Comparison of ENCODE assay signal across 10 cellular contexts in the genomic region with DNA sequence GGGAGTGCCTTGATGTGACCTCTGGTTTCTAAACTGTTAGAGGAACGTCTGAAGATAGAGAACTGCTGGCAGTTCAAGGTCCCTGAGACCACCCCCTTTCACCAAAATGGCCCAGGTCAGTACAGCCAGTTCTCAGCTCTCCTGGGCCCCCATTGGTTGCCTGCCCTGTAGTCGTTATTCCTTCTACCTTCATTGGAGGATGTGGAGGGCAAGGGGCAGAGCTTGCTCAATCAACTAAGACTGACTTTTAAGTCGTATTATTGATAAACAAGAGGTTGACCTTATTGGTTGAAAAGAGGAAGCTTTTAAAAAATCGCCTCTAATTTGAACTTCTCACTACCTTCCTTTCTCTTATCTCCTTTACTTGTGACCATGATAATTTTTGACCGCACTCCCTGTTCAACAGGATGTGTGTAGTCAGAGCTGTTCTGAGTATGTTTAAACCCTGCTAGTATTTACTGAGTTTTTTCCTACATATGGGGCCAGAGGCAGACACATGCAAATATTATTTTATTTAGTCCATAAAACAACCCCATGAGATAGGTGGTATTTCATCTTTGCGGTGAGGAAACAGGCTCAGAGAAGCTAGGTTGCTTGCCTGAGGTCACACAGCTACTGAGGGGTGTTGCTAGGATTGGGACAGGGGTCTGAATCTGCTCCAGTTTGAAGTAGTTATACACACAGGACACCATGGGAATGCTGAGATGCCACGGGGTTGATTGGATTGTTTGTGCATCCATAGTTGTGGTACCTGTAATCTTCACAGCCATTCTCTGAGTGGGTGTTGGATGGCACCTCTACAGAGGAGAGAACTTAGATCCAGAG. TPM values are rescaled to one million over a fixed set of nuclear protein-coding genes. Genes with fewer than 3 reads are reported as not detected.
DNase-seq lines count a peak whose midpoint lies in the region; ATAC-seq and TF ChIP-seq lines count a peak whose summit lies in the region.
"Had no signal": no experiment of that assay in that cellular context is flagged by ENCODE, and none has a peak within 500 bp of the region (broad histone marks: within the 10 kb centered on the region; RNA-seq: fewer than 3 reads in every experiment).

No MANE protein-coding gene starts in this region.

- no peaks in the 10 kb centered on the region for H3K27me3 ChIP-seq in breast epithelium
- no peaks in the 10 kb centered on the region for H3K27me3 ChIP-seq in mammary epithelial cell (ENCODE audit: insufficient read depth, low read length)
- H3K27me3 ChIP-seq in esophagus squamous epithelium = no peaks in the 10 kb centered on the region
- peaks cover 7% of the 10 kb centered on the region for H3K27me3 ChIP-seq in endodermal cell (ENCODE audit: control insufficient read depth, insufficient read depth, low read length, poor library complexity, severe bottlenecking)

- in situ Hi-C loops in mammary epithelial cell (cut with MboI; ENCODE audit: low sequenced_read_pairs in 2 of 2) = no loop called here

- H3K9ac ChIP-seq in mammary epithelial cell (ENCODE audit: insufficient read depth, low read length) (no peak overlapping the region), endodermal cell (ENCODE audit: extremely low read depth, low read length, poor library complexity, severe bottlenecking) (no peak overlapping the region)

- no peaks in the 10 kb centered on the region for H3K27me3 Mint-ChIP-seq in type B pancreatic cell
- peaks cover 12% of the 10 kb centered on the region for H3K27me3 Mint-ChIP-seq in endodermal cell (ENCODE audit: insufficient read depth)

- no peaks in the 10 kb centered on the region for H3K36me3 ChIP-seq in breast epithelium
- no peaks in the 10 kb centered on the region for H3K36me3 ChIP-seq in mammary epithelial cell (ENCODE audit: insufficient read depth, low read length)
- no peaks in the 10 kb centered on the region for H3K36me3 ChIP-seq in esophagus squamous epithelium
- no peaks in the 10 kb centered on the region for H3K36me3 ChIP-seq in endodermal cell (ENCODE audit: control insufficient read depth, insufficient read depth, low read length)

- DNase-seq in breast epithelium (ENCODE audit: low spot score in 2 of 2) (no peak), mammary epithelial cell (no peak), esophagus squamous epithelium (lab: John Stamatoyannopoulos, UW) (no peak), type B pancreatic cell (ENCODE audit: extremely low spot score, unreplicated experiment) (no peak), endodermal cell (no peak), NK-92 (lab: John Stamatoyannopoulos, UW; ENCODE audit: unreplicated experiment) (no peak)
- no peak for DNase-seq in effector CD8-positive, alpha-beta T cell (lab: John Stamatoyannopoulos, UW)
- DNase-seq: retina had no signal

- peaks cover 13% of the 10 kb centered on the region for H3K36me3 Mint-ChIP-seq in type B pancreatic cell
- peaks cover 11% of the 10 kb centered on the region for H3K36me3 Mint-ChIP-seq in endodermal cell (ENCODE audit: low read depth)

- CTCF ChIA-PET in mammary epithelial cell (lab: Charles Lee; ENCODE audit: low non-redundant PET) = no interaction called here

- no peak for TF ChIP-seq POLR2A in breast epithelium (IDR thresholded peaks at IDR 0.05)
- no peak for TF ChIP-seq POLR2A in esophagus squamous epithelium (IDR thresholded peaks at IDR 0.05)

- H3K4me3 ChIP-seq in breast epithelium = peak overlapping the region in 2 of 3 donors; percentile 89 to 94
- no peak overlapping the region for H3K4me3 ChIP-seq in mammary epithelial cell (replicated peaks in 1 of 3; ENCODE audit: insufficient read depth in 1 of 3, low read depth in 2 of 3, low read length in 3 of 3)
- peak overlapping the region in 2 of 4 donors; percentile 81 to 90 for H3K4me3 ChIP-seq in esophagus squamous epithelium
- H3K4me3 ChIP-seq in endodermal cell (ENCODE audit: low read length) = no peak overlapping the region

- dilution Hi-C loops in mammary epithelial cell (cut with HindIII; ENCODE audit: low sequenced_read_pairs) = no loop called here

- H2AFZ ChIP-seq in mammary epithelial cell (ENCODE audit: low read depth, low read length) = no peak overlapping the region

- no peaks in the 10 kb centered on the region for H3K79me2 ChIP-seq in mammary epithelial cell (ENCODE audit: insufficient read depth, low read length)

- intact Hi-C loops in breast epithelium (cut with DNase I; ENCODE audit: low total_unique reads) = no loop called here
- intact Hi-C loops in mammary epithelial cell (cut with micrococcal nuclease) = no loop called here
- intact Hi-C loops in esophagus squamous epithelium (cut with DNase I) = no loop called here

- H3K4me1 ChIP-seq in breast epithelium (peaks cover 0 to 8% of the 10 kb centered on the region in 2 donors), mammary epithelial cell (ENCODE audit: insufficient read depth, low read length) (peaks cover 15% of the 10 kb centered on the region), esophagus squamous epithelium (peaks cover 20 to 89% (median 48%) of the 10 kb centered on the region in 3 donors), endodermal cell (ENCODE audit: control insufficient read depth, insufficient read depth, low read length) (peaks cover 4% of the 10 kb centered on the region)

- H3K9me3 Mint-ChIP-seq in type B pancreatic cell (no peaks in the 10 kb centered on the region), endodermal cell (no peaks in the 10 kb centered on the region)

- H3K9me3 ChIP-seq in breast epithelium (no peaks in the 10 kb centered on the region), mammary epithelial cell (replicated peaks; ENCODE audit: insufficient read depth, low read length) (no peaks in the 10 kb centered on the region), esophagus squamous epithelium (no peaks in the 10 kb centered on the region), endodermal cell (ENCODE audit: control insufficient read depth, low read length) (no peaks in the 10 kb centered on the region)

- H3K27ac ChIP-seq in breast epithelium (peak overlapping the region; percentile 92 to 98), mammary epithelial cell (ENCODE audit: insufficient read depth, low read depth, low read length) (no peak overlapping the region), esophagus squamous epithelium (peak overlapping the region in 3 of 4 donors; percentile 95 to 99 (median 97)), endodermal cell (ENCODE audit: low read depth, low read length) (no peak overlapping the region)
- H3K27ac ChIP-seq: C4-2B had no signal

- H3K4me2 ChIP-seq in mammary epithelial cell (ENCODE audit: insufficient read depth, low read depth, low read length) = no peak overlapping the region

- WGBS in mammary epithelial cell (ENCODE audit: low coverage, missing lambda C conversion rate) = 84% methylated on average over 6 of the region's 7 CpGs
- 51 to 73% methylated on average over 7 of the region's 7 CpGs for WGBS in esophagus squamous epithelium, 2 donors
- WGBS in endodermal cell (ENCODE audit: insufficient coverage in 1 of 2, insufficient read length in 1 of 2), 2 experiments = 70 to 83% methylated on average over 2 to 6 of the region's 7 CpGs

- H3K27ac Mint-ChIP-seq in type B pancreatic cell (no peak overlapping the region), endodermal cell (no peak overlapping the region)

- no peaks in the 10 kb centered on the region for H4K20me1 ChIP-seq in mammary epithelial cell (ENCODE audit: insufficient read depth, low read length)

- TF ChIP-seq CTCF in breast epithelium (IDR thresholded peaks at IDR 0.05) = no peak
- TF ChIP-seq CTCF in mammary epithelial cell (conservative IDR thresholded peaks at IDR 0.05 in 1 of 2, IDR thresholded peaks at IDR 0.05 in 1 of 2; ENCODE audit: extremely low read depth in 1 of 2, insufficient read depth in 1 of 2, low read depth in 1 of 2, low read length in 2 of 2) = no peak
- TF ChIP-seq CTCF in esophagus squamous epithelium (IDR thresholded peaks at IDR 0.05) = no peak
- no peak for TF ChIP-seq CTCF in type B pancreatic cell (conservative IDR thresholded peaks at IDR 0.05)
- TF ChIP-seq CTCF in endodermal cell (conservative IDR thresholded peaks at IDR 0.05) = no peak

- no TSS peak for BruUV-seq in mammary epithelial cell (replicated peaks; lab: Mats Ljungman, UMichigan)

- H3K4me3 Mint-ChIP-seq in type B pancreatic cell (peak overlapping the region; percentile 91), endodermal cell (no peak overlapping the region)

- H3K4me1 Mint-ChIP-seq in type B pancreatic cell (ENCODE audit: unreplicated experiment) (peaks cover 33% of the 10 kb centered on the region), endodermal cell (peaks cover 11% of the 10 kb centered on the region)

- peak; percentile 36 for ATAC-seq in HG03565 (IDR thresholded peaks at IDR 0.05; ENCODE audit: unreplicated experiment)

RNA-seq across cellular contexts. Expression of gene ATP6V1E2, which starts 2.9 kb away (rescaled TPM):
- 1 to 10 TPM; 4.9 to 9.0 (median 8.5) TPM for total RNA-seq in breast epithelium
- 1 to 10 TPM; 8.3 to 8.7 TPM for total RNA-seq in mammary epithelial cell
- 6.9 TPM for polyA plus RNA-seq in mammary epithelial cell
- polyA minus RNA-seq in mammary epithelial cell = 19.3 TPM
- 1 to 10 TPM; 1.3 to 6.1 (median 3.0) TPM for total RNA-seq in esophagus squamous epithelium
- 9.3 and 12.9 TPM in 2 replicates for total RNA-seq in type B pancreatic cell (ENCODE audit: low replicate concordance)
- 1 to 10 TPM; 5.9 to 6.7 TPM for total RNA-seq in endodermal cell
- polyA plus RNA-seq in endodermal cell (2013, experiment 1 of 2) = 7.2 TPM
- polyA plus RNA-seq in endodermal cell (2013, experiment 2 of 2) = 6.0 TPM

RNA-seq across cellular contexts. Expression of gene RHOQ, which starts 2.9 kb away (rescaled TPM):
- total RNA-seq in breast epithelium = 100 to 1,000 TPM in 2 of 3 donors, 10 to 100 TPM in 1; 90.7 to 302 (median 110) TPM
- 10 to 100 TPM; 30.3 to 59.7 TPM for total RNA-seq in mammary epithelial cell
- polyA plus RNA-seq in mammary epithelial cell = 14.4 TPM
- polyA minus RNA-seq in mammary epithelial cell = 21.5 TPM
- total RNA-seq in esophagus squamous epithelium = 10 to 100 TPM in 3 of 4 donors, 1 to 10 TPM in 1; 5.3 to 49.6 (median 18.7) TPM
- 41.4 and 43.1 TPM in 2 replicates for total RNA-seq in type B pancreatic cell (ENCODE audit: low replicate concordance)
- total RNA-seq in endodermal cell = 10 to 100 TPM; 38.5 to 41.0 TPM
- polyA plus RNA-seq in endodermal cell (2013, experiment 1 of 2) = 47.4 TPM
- 46.2 TPM for polyA plus RNA-seq in endodermal cell (2013, experiment 2 of 2)

Comparison
In these comparisons a context has a peak if more than half of its experiments do, and no peak if none do; other contexts are left out.
1. H3K27ac ChIP-seq: peak in breast epithelium (2 of 2) and esophagus squamous epithelium (3 of 4); none in mammary epithelial cell (single experiment) and endodermal cell (single experiment).
2. H3K4me3 ChIP-seq: peak in breast epithelium (2 of 3); none in mammary epithelial cell (0 of 3) and endodermal cell (single experiment).